7 cellular contexts compared by ENCODE assay signal in genomic region chr7:24572421-24573007, GRCh38. TPM values are rescaled to one million over a fixed set of nuclear protein-coding genes. Genes with fewer than 3 reads are reported as not detected.
A peak's percentile ranks its signal among the peaks of the same experiment; 100 is the strongest.
DNase-seq lines count a peak whose midpoint lies in the region; FAIRE-seq and TF ChIP-seq lines count a peak whose summit lies in the region.

No MANE protein-coding gene starts in this region.

- H3K27ac ChIP-seq in endothelial cell of umbilical vein (ENCODE audit: insufficient read depth, low read depth, low read length), result peak overlapping the region; percentile 61
- H3K27ac ChIP-seq in thymus (ENCODE audit: low read depth), result peak overlapping the region; percentile 78

- dilution Hi-C loops in endothelial cell of umbilical vein (cut with MboI; ENCODE audit: extremely low pct_ligation_motif_present, low sequenced_read_pairs), result no loop called here

- BruUV-seq in endothelial cell of umbilical vein (replicated peaks; lab: Mats Ljungman, UMichigan), result no TSS peak

- H3K79me2 ChIP-seq in endothelial cell of umbilical vein (ENCODE audit: control insufficient read depth, insufficient read depth, low read length), result peaks cover 29% of the 10 kb centered on the region

- H3K9me1 ChIP-seq in endothelial cell of umbilical vein (replicated peaks; ENCODE audit: control insufficient read depth, extremely low read depth, insufficient read depth, low read length), result no peaks in the 10 kb centered on the region

- H3K9me3 ChIP-seq in endothelial cell of umbilical vein (replicated peaks; ENCODE audit: control insufficient read depth, insufficient read depth, low read length) (no peaks in the 10 kb centered on the region), mononuclear cell (ENCODE audit: low read depth, low read length) (no peaks in the 10 kb centered on the region), thymus (ENCODE audit: control insufficient read depth) (no peaks in the 10 kb centered on the region)

- TF ChIP-seq POLR2A in GM12891 (IDR thresholded peaks at IDR 0.05; ENCODE audit: low read depth, low read length), result no peak
- no peak for TF ChIP-seq POLR2A in endothelial cell of umbilical vein (IDR thresholded peaks at IDR 0.05; ENCODE audit: low read depth, low read length)

- peak overlapping the region; percentile 79 for H3K9ac ChIP-seq in endothelial cell of umbilical vein (replicated peaks; ENCODE audit: extremely low read depth, insufficient read depth, low read length)

- H3K4me3 ChIP-seq in endothelial cell of umbilical vein (replicated peaks in 1 of 3; ENCODE audit: insufficient read depth in 1 of 3, low read depth in 1 of 3, low read length in 3 of 3) (peak overlapping the region; percentile 73 to 92 (median 82)), mononuclear cell (ENCODE audit: low read length) (peak overlapping the region; percentile 54), thymus (ENCODE audit: low read length) (peak overlapping the region; percentile 81)

- H3K36me3 ChIP-seq in endothelial cell of umbilical vein (ENCODE audit: control insufficient read depth in 2 of 2, extremely low read depth in 1 of 2, insufficient read depth in 2 of 2, low read length in 2 of 2), result no peaks in the 10 kb centered on the region
- no peaks in the 10 kb centered on the region for H3K36me3 ChIP-seq in thymus (ENCODE audit: control insufficient read depth, insufficient read depth)

- H3K27me3 ChIP-seq in endothelial cell of umbilical vein (ENCODE audit: control insufficient read depth in 2 of 2, insufficient read depth in 2 of 2, low read length in 2 of 2) (peaks cover 25 to 30% of the 10 kb centered on the region in 2 experiments), mononuclear cell (ENCODE audit: insufficient read depth, low read length) (peaks cover 38% of the 10 kb centered on the region), thymus (ENCODE audit: control insufficient read depth, insufficient read depth) (peaks cover 4% of the 10 kb centered on the region)

- peaks cover 2% of the 10 kb centered on the region for H4K20me1 ChIP-seq in endothelial cell of umbilical vein (replicated peaks; ENCODE audit: control insufficient read depth, extremely low read depth, insufficient read depth, low read length)

- DNase-seq in GM12891 (ENCODE audit: insufficient read length, low spot score) (no peak), NAMALWA (ENCODE audit: low spot score) (peak; percentile 39), endothelial cell of umbilical vein (ENCODE audit: low read depth, low spot score) (peak; percentile 58), putamen (ENCODE audit: low spot score) (no peak)
- DNase-seq in activated CD8-positive, alpha-beta memory T cell treated with anti-CD3 and anti-CD28 coated beads for 4 hours (ENCODE audit: low read depth in 2 of 2), result peak; percentile 3 to 6

- POLR2A ChIA-PET in endothelial cell of umbilical vein (lab: Charles Lee), result no interaction called here

- TF ChIP-seq CTCF in endothelial cell of umbilical vein (IDR thresholded peaks at IDR 0.05; ENCODE audit: extremely low read depth in 1 of 2, insufficient read depth in 1 of 2, low read depth in 1 of 2, low read length in 2 of 2), result no peak

- peak; percentile 74 for FAIRE-seq in GM12891 (lab: Jason Lieb, UNC)
- FAIRE-seq in endothelial cell of umbilical vein (lab: Jason Lieb, UNC), result peak; percentile 59

- peak overlapping the region; percentile 95 for H3K4me2 ChIP-seq in endothelial cell of umbilical vein (ENCODE audit: insufficient read depth, low read length)

- H2AFZ ChIP-seq in endothelial cell of umbilical vein (ENCODE audit: low read depth, low read length), result peak overlapping the region; percentile 94

- intact Hi-C loops in endothelial cell of umbilical vein (cut with micrococcal nuclease), result loop anchor here (2.0 to 10.0 kb wide), 3 partner anchors 155 to 998 kb away; partner anchors contain the start of gene GSDME

- CTCF ChIA-PET in endothelial cell of umbilical vein (lab: Charles Lee), result interaction anchor here (1.1 to 8.1 kb wide), 2 partner anchors 95 to 185 kb away, joined by 4 to 134 read pairs; partner anchors contain the start of gene GSDME

- H3K4me1 ChIP-seq in endothelial cell of umbilical vein (ENCODE audit: control insufficient read depth, extremely low read depth, insufficient read depth, low read length), result peaks cover 17% of the 10 kb centered on the region
- peaks cover 15% of the 10 kb centered on the region for H3K4me1 ChIP-seq in mononuclear cell (ENCODE audit: insufficient read depth, low read length)
- H3K4me1 ChIP-seq in thymus (ENCODE audit: control insufficient read depth, insufficient read depth, low read length), result peaks cover 6% of the 10 kb centered on the region

- 4% methylated on average over 15 of the region's 15 CpGs for WGBS in thymus

TF ChIP-seq in GM12891, 5 proteins besides CTCF, POLR2A, EP300 and RAD21:
- TF ChIP-seq POU2F2 (IDR thresholded peaks at IDR 0.05; ENCODE audit: low read depth, low read length) (no peak), POLR2AphosphoS5 (IDR thresholded peaks at IDR 0.05; ENCODE audit: low read depth, low read length) (no peak), TAF1 (IDR thresholded peaks at IDR 0.05; ENCODE audit: low read depth, low read length) (no peak), SPI1 (IDR thresholded peaks at IDR 0.05; ENCODE audit: low read depth, low read length) (0 out of 2 replicates have a peak, but pooled peaks have one; percentile 11)

TF ChIP-seq in endothelial cell of umbilical vein, 7 proteins besides CTCF, POLR2A, EP300 and RAD21:
- TF ChIP-seq MYC (IDR thresholded peaks at IDR 0.05; ENCODE audit: low read depth, low read length) (no peak), MAX (IDR thresholded peaks at IDR 0.05; ENCODE audit: insufficient read depth, insufficient read length) (no peak), GATA2 (IDR thresholded peaks at IDR 0.05; ENCODE audit: insufficient read depth, insufficient read length, low read depth, low read length) (no peak), FOS (IDR thresholded peaks at IDR 0.05; ENCODE audit: borderline replicate concordance, insufficient read depth, low read length) (peak; percentile 36), JUN (IDR thresholded peaks at IDR 0.05; ENCODE audit: borderline replicate concordance, insufficient read depth, insufficient read length, low read depth) (no peak)

RNA-seq across cellular contexts. Expression of gene PALS2, which starts 0.7 kb away (rescaled TPM):
- polyA plus RNA-seq in GM12891 (2012; ENCODE audit: low read depth, missing spikeins), result 14.3 TPM
- total RNA-seq in endothelial cell of umbilical vein (23.6 and 24.4 TPM in 2 replicates), mononuclear cell (53.5 TPM)
- polyA plus RNA-seq in endothelial cell of umbilical vein (2.3 and 4.3 TPM in 2 replicates), thymus (3.2 TPM)
- polyA plus RNA-seq in endothelial cell of umbilical vein (2011; cell fraction: cytosol; rRNA removed), result 6.7 and 7.2 TPM in 2 replicates
- 5.3 and 9.9 TPM in 2 replicates for polyA plus RNA-seq in endothelial cell of umbilical vein (2011; cell fraction: nucleus; rRNA removed)
- 16.2 and 20.9 TPM in 2 replicates for polyA plus RNA-seq in endothelial cell of umbilical vein (2012)
- 5.0 and 11.5 TPM in 2 replicates for polyA minus RNA-seq in endothelial cell of umbilical vein
- 41.0 TPM for polyA minus RNA-seq in endothelial cell of umbilical vein (2011; cell fraction: cytosol; rRNA and poly(A)+ RNA removed)
- polyA minus RNA-seq in endothelial cell of umbilical vein (2011; cell fraction: nucleus; rRNA and poly(A)+ RNA removed), result 9.5 and 13.7 TPM in 2 replicates

Comparison
In these comparisons a context has a peak if more than half of its experiments do, and no peak if none do; other contexts are left out.
1. DNase-seq: peak in NAMALWA (single experiment), activated CD8-positive, alpha-beta memory T cell treated with anti-CD3 and anti-CD28 coated beads for 4 hours (2 of 2) and endothelial cell of umbilical vein (single experiment); none in GM12891 (single experiment) and putamen (single experiment).
2. Peak in every context shown above with its lines, with median percentiles within 50 percentile points of each other: H3K4me3 ChIP-seq.